ENCODE assay signal across 1 cellular context in the genomic region with DNA sequence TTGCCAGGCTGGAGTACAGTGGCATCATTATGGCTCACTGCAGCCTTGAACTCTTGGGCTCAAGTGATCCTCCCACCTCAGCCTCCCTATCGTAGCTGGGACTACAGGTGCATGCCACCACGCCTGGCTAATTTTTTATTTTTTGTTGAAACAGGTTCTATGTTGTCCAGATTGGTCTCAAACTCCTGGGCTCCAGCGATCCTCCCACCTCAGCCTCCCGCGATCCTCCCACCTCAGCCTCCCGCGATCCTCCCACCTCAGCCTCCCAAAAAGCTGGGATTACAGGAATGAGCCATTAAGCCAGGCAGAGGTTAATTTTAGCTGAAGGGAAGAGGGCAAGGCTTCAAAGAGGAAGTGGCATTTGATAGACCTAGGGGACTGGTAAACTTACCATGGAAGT.
TF ChIP-seq lines count a peak whose summit lies in the region.

No MANE protein-coding gene starts in this region.

TF ChIP-seq in HepG2, 621 proteins besides CTCF, POLR2A, EP300 and RAD21:
- TF ChIP-seq MTF1 (CRISPR knock-in tag; IDR thresholded peaks at IDR 0.05) = no peak
- TF ChIP-seq, protein P1, sequence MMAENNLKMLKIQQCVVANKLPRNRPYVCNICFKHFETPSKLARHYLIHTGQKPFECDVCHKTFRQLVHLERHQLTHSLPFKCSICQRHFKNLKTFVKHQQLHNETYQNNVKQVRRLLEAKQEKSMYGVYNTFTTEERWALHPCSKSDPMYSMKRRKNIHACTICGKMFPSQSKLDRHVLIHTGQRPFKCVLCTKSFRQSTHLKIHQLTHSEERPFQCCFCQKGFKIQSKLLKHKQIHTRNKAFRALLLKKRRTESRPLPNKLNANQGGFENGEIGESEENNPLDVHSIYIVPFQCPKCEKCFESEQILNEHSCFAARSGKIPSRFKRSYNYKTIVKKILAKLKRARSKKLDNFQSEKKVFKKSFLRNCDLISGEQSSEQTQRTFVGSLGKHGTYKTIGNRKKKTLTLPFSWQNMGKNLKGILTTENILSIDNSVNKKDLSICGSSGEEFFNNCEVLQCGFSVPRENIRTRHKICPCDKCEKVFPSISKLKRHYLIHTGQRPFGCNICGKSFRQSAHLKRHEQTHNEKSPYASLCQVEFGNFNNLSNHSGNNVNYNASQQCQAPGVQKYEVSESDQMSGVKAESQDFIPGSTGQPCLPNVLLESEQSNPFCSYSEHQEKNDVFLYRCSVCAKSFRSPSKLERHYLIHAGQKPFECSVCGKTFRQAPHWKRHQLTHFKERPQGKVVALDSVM (CRISPR knock-in tag; IDR thresholded peaks at IDR 0.05) = peak; percentile 61; the same call in 1 of the 2 replicates
